ENCODE assay signal across 8 cellular contexts in the genomic region with DNA sequence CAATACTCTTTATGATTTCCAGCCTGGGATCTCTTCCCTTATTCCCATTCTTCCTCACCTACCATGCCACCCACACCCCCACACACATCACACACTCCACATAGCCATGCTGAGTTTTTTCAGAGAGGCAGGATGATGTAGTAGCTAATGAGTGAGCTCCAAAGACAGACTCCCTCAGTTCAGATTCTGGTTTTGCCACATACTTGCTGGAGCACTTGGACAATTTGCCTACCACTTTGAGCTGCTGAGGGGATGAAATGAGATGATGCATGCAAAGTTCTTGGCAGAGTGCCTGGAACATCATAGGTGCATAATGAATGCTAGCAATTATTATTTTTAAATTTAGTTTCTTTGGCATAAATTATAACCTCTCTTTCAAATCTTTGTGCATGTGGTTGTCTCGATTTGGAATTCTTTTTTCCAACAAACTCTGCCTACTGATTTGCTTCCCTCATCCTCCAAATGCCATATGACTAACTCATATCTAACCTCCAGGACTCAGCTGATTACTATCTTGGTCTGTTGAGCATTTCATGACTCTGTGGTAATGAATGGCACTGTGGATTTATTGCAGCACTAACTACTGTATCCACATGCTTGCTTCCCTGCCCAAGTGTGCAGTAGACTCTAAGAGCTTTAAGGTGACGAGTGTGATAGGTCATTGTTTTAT.
A peak's percentile ranks its signal among the peaks of the same experiment; 100 is the strongest.
DNase-seq lines count a peak whose midpoint lies in the region; TF ChIP-seq lines count a peak whose summit lies in the region.

No MANE protein-coding gene starts in this region.

- peaks cover 26% of the 10 kb centered on the region for H3K4me1 Mint-ChIP-seq in mesothelial cell of epicardium

- H3K27me3 Mint-ChIP-seq in mesothelial cell of epicardium (ENCODE audit: low read depth): peaks cover 4% of the 10 kb centered on the region

- H3K4me3 Mint-ChIP-seq in mesothelial cell of epicardium: no peak overlapping the region

- H3K36me3 Mint-ChIP-seq in mesothelial cell of epicardium: peaks cover 7% of the 10 kb centered on the region

- DNase-seq in EL (peak; percentile 93), NCI-H1436 treated with DMSO at 0.1 percent for 48 hours (lab: John Stamatoyannopoulos, UW) (peak; percentile 17), amniotic stem cell (lab: John Stamatoyannopoulos, UW) (peak; percentile 60), mesothelial cell of epicardium (ENCODE audit: low spot score in 2 of 2, unreplicated experiment in 2 of 2) (peak in 1 of 2 experiments; percentile 50), C1 segment of cervical spinal cord (lab: John Stamatoyannopoulos, UW) (no peak), GM10266 (ENCODE audit: extremely low spot score) (no peak)
- DNase-seq in activated effector memory CD4-positive, alpha-beta T cell treated with anti-CD3 and anti-CD28 coated beads, Interleukin-2, amount 50 U/mL, for 16 hours: no peak
- DNase-seq in stimulated activated CD8-positive, alpha-beta memory T cell treated with anti-CD3 and anti-CD28 coated beads, Interleukin-4, amount 100 ng/mL, for 48 hours: no peak

- H3K27ac Mint-ChIP-seq in mesothelial cell of epicardium: peak overlapping the region; percentile 82

- TF ChIP-seq CTCF in mesothelial cell of epicardium (IDR thresholded peaks at IDR 0.05; ENCODE audit: unreplicated experiment): no peak
- no peak for TF ChIP-seq CTCF in GM10266 (IDR thresholded peaks at IDR 0.05; ENCODE audit: control insufficient read depth, insufficient read depth, low read depth, missing control alignments)

- peaks cover 23% of the 10 kb centered on the region for H3K9me3 Mint-ChIP-seq in mesothelial cell of epicardium

Comparison
In these comparisons a context has a peak if more than half of its experiments do, and no peak if none do; other contexts are left out.
1. DNase-seq: peak in EL (single experiment), NCI-H1436 treated with DMSO at 0.1 percent for 48 hours (single experiment) and amniotic stem cell (single experiment); none in C1 segment of cervical spinal cord (0 of 14), activated effector memory CD4-positive, alpha-beta T cell treated with anti-CD3 and anti-CD28 coated beads, Interleukin-2, amount 50 U/mL, for 16 hours (single experiment), stimulated activated CD8-positive, alpha-beta memory T cell treated with anti-CD3 and anti-CD28 coated beads, Interleukin-4, amount 100 ng/mL, for 48 hours (single experiment) and GM10266 (single experiment).